ENCODE assay signal across 28 cellular contexts in genomic region chr3:44042772-44043171, GRCh38.
DNase-seq lines count a peak whose midpoint lies in the region; ATAC-seq, FAIRE-seq and TF ChIP-seq lines count a peak whose summit lies in the region.
"Had no signal": no experiment of that assay in that cellular context is flagged by ENCODE, and none has a peak within 500 bp of the region (broad histone marks: within the 10 kb centered on the region; RNA-seq: fewer than 3 reads in every experiment).

No MANE protein-coding gene starts in this region.

- H2AFZ ChIP-seq in K562 (ENCODE audit: low read depth, low read length): no peak overlapping the region

- 0 out of 2 replicates have a peak, but pooled peaks have one; percentile 34 for TF ChIP-seq POLR2A in GM12892 (IDR thresholded peaks at IDR 0.05; ENCODE audit: low read depth, low read length)
- no peak for TF ChIP-seq POLR2A in K562 (conservative IDR thresholded peaks at IDR 0.05)

- peak; percentile 81 for FAIRE-seq in GM12892 (lab: Jason Lieb, UNC)
- peak; percentile 44 for FAIRE-seq in K562 (lab: Jason Lieb, UNC)
- no peak for FAIRE-seq in D721Med (lab: Jason Lieb, UNC)
- FAIRE-seq: A204.1, G401.6, H1 had no signal

- H3K4me3 ChIP-seq in K562: no peak overlapping the region

- 1% methylated on average over 4 of the region's 4 CpGs for WGBS in K562 (ENCODE audit: insufficient coverage, low coverage, missing lambda C conversion rate)

- TF ChIP-seq RAD21 in K562 (CRISPR knock-in tag; conservative IDR thresholded peaks at IDR 0.05 in 1 of 2, IDR thresholded peaks at IDR 0.05 in 1 of 2): no peak

- no peak overlapping the region for H3K4me2 ChIP-seq in K562 (ENCODE audit: insufficient read depth, low read length)
- H3K4me2 ChIP-seq: SK-N-SH had no signal

- no peaks in the 10 kb centered on the region for H3K4me1 ChIP-seq in K562 (replicated peaks in 1 of 2; ENCODE audit: control insufficient read depth in 2 of 2, insufficient read depth in 2 of 2, low read length in 2 of 2)

- POLR2A ChIA-PET in K562 (lab: Yijun Ruan, JAX): interaction anchor here (0.6 kb wide), 1 partner anchor 1923 kb away, joined by 4 read pairs; no protein-coding TSS in a partner anchor

- H3K9me3 ChIP-seq in K562 (replicated peaks; ENCODE audit: control insufficient read depth, insufficient read depth, low read depth, low read length): no peaks in the 10 kb centered on the region
- H3K9me3 ChIP-seq: SK-N-SH had no signal

- intact Hi-C loops in K562 (cut with micrococcal nuclease): no loop called here

- H4K20me1 ChIP-seq in K562 (replicated peaks; ENCODE audit: control insufficient read depth, insufficient read depth, low read length): no peaks in the 10 kb centered on the region

- no peaks in the 10 kb centered on the region for H3K9me1 ChIP-seq in K562 (ENCODE audit: control insufficient read depth, insufficient read depth, low read length)

- ATAC-seq in HG02798 (IDR thresholded peaks at IDR 0.05; ENCODE audit: poor library complexity, unreplicated experiment): peak; percentile 31
- no peak for ATAC-seq in K562
- ATAC-seq: PC-3 had no signal

- no peaks in the 10 kb centered on the region for H3K36me3 ChIP-seq in K562 (ENCODE audit: control insufficient read depth, insufficient read depth, low read length)

- no TSS peak for BruUV-seq in K562 (replicated peaks; lab: Mats Ljungman, UMichigan)

- CTCF ChIA-PET in K562 (lab: Yijun Ruan, JAX; ENCODE audit: low intra/inter-chr PET ratio): no interaction called here

- TF ChIP-seq EP300 in K562 (IDR thresholded peaks at IDR 0.05; ENCODE audit: low read length): no peak

- H3K79me2 ChIP-seq in K562 (ENCODE audit: control insufficient read depth, insufficient read depth, low read length): no peaks in the 10 kb centered on the region

- TF ChIP-seq CTCF in K562 (IDR thresholded peaks at IDR 0.05 in 2 of 3, conservative IDR thresholded peaks at IDR 0.05 in 1 of 3; ENCODE audit: insufficient read depth in 2 of 3, low read depth in 1 of 3, low read length in 3 of 3): no peak
- no peak for TF ChIP-seq CTCF in D721Med (IDR thresholded peaks at IDR 0.05; ENCODE audit: insufficient read depth, missing control alignments)

- peaks cover 0 to 6% of the 10 kb centered on the region in 2 experiments; a peak in 1 of 5 replicates for H3K27me3 ChIP-seq in K562 (ENCODE audit: control insufficient read depth in 2 of 2, insufficient read depth in 2 of 2, low read length in 2 of 2)

- H3K27ac ChIP-seq in K562 (ENCODE audit: extremely low read depth, low read depth, low read length): no peak overlapping the region
- H3K27ac ChIP-seq: HL-60 had no signal

- no peak for DNase-seq in GM12892 (ENCODE audit: insufficient read length)
- DNase-seq in K562 (ENCODE audit: extremely low read depth in 1 of 4, low spot score in 3 of 4): no peak
- no peak for DNase-seq in activated CD4-positive, alpha-beta T cell treated with anti-CD3 and anti-CD28 coated beads, Interleukin-2, amount 50 U/mL, for 48 hours
- DNase-seq in stimulated activated naive CD4-positive, alpha-beta T cell treated with Interleukin-2 at 50 U/mL for 16 hours (lab: John Stamatoyannopoulos, UW): no peak
- DNase-seq in NCI-H226: no peak
- no peak for DNase-seq in D721Med (ENCODE audit: insufficient read length, low spot score)
- DNase-seq: AML-193; C1 segment of cervical spinal cord; CD4-positive, alpha-beta memory T cell; COR-L47; HCEC 1CT; Kasumi-1; NCI-H1092 treated with DMSO at 0.1 percent for 48 hours; NCI-H1436; NCI-H187; NCI-H2081 treated with DMSO at 0.1 percent for 48 hours; NCI-H2171; NCI-H446; NCI-H524 treated with DMSO at 0.1 percent for 48 hours; NCI-H774; PC-3; SK-N-SH; SW 1271 had no signal

- in situ Hi-C loops in K562 (cut with MboI): loop anchor here (10.0 kb wide), 1 partner anchor 1008 kb away; no protein-coding TSS in a partner anchor

- H3K9ac ChIP-seq in K562 (ENCODE audit: insufficient read depth in 1 of 2, low read depth in 2 of 2, low read length in 2 of 2): no peak overlapping the region
- H3K9ac ChIP-seq: SK-N-SH had no signal

TF ChIP-seq in K562, 482 proteins besides CTCF, POLR2A, EP300 and RAD21:
- TF ChIP-seq ATF2 (CRISPR knock-in tag; IDR thresholded peaks at IDR 0.05): no peak
